1 cellular context compared by ENCODE assay signal in genomic region chr14:100221419-100222218, GRCh38.
TF ChIP-seq lines count a peak whose summit lies in the region.

No MANE protein-coding gene starts in this region.

TF ChIP-seq in GM23338, 12 proteins besides CTCF, POLR2A, EP300 and RAD21 (continued from another document):
- TF ChIP-seq ZNF462 (CRISPR knock-in tag; IDR thresholded peaks at IDR 0.05) = no peak
